Comparison of ENCODE assay signal across 8 cellular contexts in the genomic region with DNA sequence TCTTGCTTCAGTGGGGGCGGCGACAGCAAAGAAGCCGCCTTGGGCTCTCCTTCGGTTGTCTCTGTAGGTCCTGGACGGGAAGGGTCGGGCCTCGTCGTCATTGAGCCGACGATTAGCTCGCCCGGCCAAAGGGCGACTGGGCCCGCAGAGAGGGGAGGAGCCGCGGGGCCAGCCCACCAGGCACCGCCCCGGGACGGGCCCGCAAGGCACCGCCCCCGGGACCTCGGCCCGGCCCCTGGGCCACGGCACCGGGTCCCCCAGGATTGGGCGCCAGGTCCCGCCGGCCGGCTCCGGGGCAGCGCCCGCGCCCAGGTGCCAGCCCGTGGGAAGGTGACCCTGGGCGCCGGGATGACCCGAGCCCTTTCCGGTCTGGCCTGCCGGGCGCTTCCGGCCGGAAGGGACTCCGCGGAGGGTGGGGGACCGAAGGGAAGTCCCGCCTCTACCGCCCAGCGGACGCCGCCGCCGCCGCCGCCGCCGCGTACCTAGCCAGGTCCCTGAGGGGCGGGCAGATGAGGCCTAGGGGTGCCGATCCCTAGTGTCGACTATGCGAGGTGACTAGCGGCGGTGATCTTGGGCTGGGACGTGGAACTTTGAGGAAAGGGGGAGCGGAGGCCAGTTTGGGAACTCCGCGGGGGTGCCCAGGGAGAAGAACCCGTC. TPM values are rescaled to one million over a fixed set of nuclear protein-coding genes. Genes with fewer than 3 reads are reported as not detected.
DNase-seq lines count a peak whose midpoint lies in the region; ATAC-seq and TF ChIP-seq lines count a peak whose summit lies in the region.

Gene GBA2, minus strand, starts transcription at position 371 of the 657 bp plus-strand sequence. CDS start 524 bp downstream, outside the sequence.
A gene with protein sequence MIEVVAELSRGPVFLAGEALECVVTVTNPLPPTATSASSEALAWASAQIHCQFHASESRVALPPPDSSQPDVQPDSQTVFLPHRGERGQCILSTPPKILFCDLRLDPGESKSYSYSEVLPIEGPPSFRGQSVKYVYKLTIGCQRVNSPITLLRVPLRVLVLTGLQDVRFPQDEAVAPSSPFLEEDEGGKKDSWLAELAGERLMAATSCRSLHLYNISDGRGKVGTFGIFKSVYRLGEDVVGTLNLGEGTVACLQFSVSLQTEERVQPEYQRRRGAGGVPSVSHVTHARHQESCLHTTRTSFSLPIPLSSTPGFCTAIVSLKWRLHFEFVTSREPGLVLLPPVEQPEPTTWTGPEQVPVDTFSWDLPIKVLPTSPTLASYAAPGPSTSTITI (plus strand): TSS at position 430 of the 657 bp plus-strand sequence. CDS start 469 bp downstream, outside the sequence.

- DNase-seq in SIG-M5 treated with dmso at 0.1 percent for 504 hours (lab: John Stamatoyannopoulos, UW; ENCODE audit: unreplicated experiment), result peak; percentile 41
- no peak for DNase-seq in SIG-M5 (lab: John Stamatoyannopoulos, UW)
- DNase-seq in NCI-H2107 treated with DMSO at 0.1 percent for 48 hours (lab: John Stamatoyannopoulos, UW; ENCODE audit: unreplicated experiment), result peak; percentile 19
- DNase-seq in cardiac fibroblast (ENCODE audit: low read depth in 2 of 2), result peak; percentile 61 to 74
- DNase-seq in iPS-NIHi7 (ENCODE audit: extremely low spot score), result peak; percentile 81

- no peak for TF ChIP-seq CTCF in VCaP (conservative IDR thresholded peaks at IDR 0.05)
- no peak for TF ChIP-seq CTCF in cardiac fibroblast (IDR thresholded peaks at IDR 0.05; ENCODE audit: low read depth, low read length)

- no peaks in the 10 kb centered on the region for H3K27me3 ChIP-seq in skeletal muscle satellite cell (ENCODE audit: control insufficient read depth, insufficient read depth, low read length)

- H3K27ac ChIP-seq in VCaP, result peak within 1 kb of the TSS; percentile 96

- peaks cover 32% of the 10 kb centered on the region for H3K4me1 ChIP-seq in skeletal muscle satellite cell (ENCODE audit: control insufficient read depth, insufficient read depth, low read length)

- peak within 1 kb of the TSS; percentile 83 to 87 for H3K4me3 ChIP-seq in cardiac fibroblast (replicated peaks in 1 of 2; ENCODE audit: low read depth in 2 of 2, low read length in 2 of 2)
- peak within 1 kb of the TSS; percentile 89 for H3K4me3 ChIP-seq in skeletal muscle satellite cell (ENCODE audit: low read length)

- peak within 1 kb of the TSS; percentile 89 for H3K4me2 ChIP-seq in skeletal muscle satellite cell (ENCODE audit: low read length)

- peak within 1 kb of the TSS; percentile 94 for H3K9ac ChIP-seq in skeletal muscle satellite cell (ENCODE audit: low read depth, low read length)

- ATAC-seq in HG02943 (IDR thresholded peaks at IDR 0.05; ENCODE audit: low read depth, unreplicated experiment), result peak; percentile 60

- peaks cover 45% of the 10 kb centered on the region for H3K36me3 ChIP-seq in skeletal muscle satellite cell (ENCODE audit: insufficient read depth, low read length)

- H3K9me3 ChIP-seq in skeletal muscle satellite cell (replicated peaks; ENCODE audit: low read length), result no peaks in the 10 kb centered on the region

RNA-seq across cellular contexts. Expression of gene GBA2, which starts in this region (rescaled TPM):
- 17.7 and 22.1 TPM in 2 replicates for total RNA-seq in skeletal muscle satellite cell (2012; rRNA removed)

RNA-seq across cellular contexts. Expression of the second gene that starts in this region (rescaled TPM):
- total RNA-seq in skeletal muscle satellite cell (2012; rRNA removed), result 10.0 and 11.9 TPM in 2 replicates
